ENCODE assay signal across 14 cellular contexts in genomic region chr4:25457053-25457715, GRCh38.
A peak's percentile ranks its signal among the peaks of the same experiment; 100 is the strongest.
DNase-seq lines count a peak whose midpoint lies in the region; ATAC-seq, FAIRE-seq and TF ChIP-seq lines count a peak whose summit lies in the region.
"Had no signal": no experiment of that assay in that cellular context is flagged by ENCODE, and none has a peak within 500 bp of the region (broad histone marks: within the 10 kb centered on the region; RNA-seq: fewer than 3 reads in every experiment).

No MANE protein-coding gene starts in this region.

- H3K4me1 Mint-ChIP-seq in MCF 10A (ENCODE audit: insufficient read depth, unreplicated experiment), result peaks cover 15% of the 10 kb centered on the region
- no peaks in the 10 kb centered on the region for H3K4me1 Mint-ChIP-seq in activated T-cell treated with anti-CD3 and anti-CD28 coated beads, Interleukin-2, amount 50 U/mL, for 24 hours (ENCODE audit: low read depth)
- H3K4me1 Mint-ChIP-seq: activated naive CD8-positive, alpha-beta T cell treated with anti-CD3 and anti-CD28 coated beads, Interleukin-2, amount 10 ng/mL, durations not matched to agents 7 days and 5 days had no signal

- POLR2A ChIA-PET in MCF 10A (lab: Yijun Ruan, JAX), result interaction anchor here (0.6 kb wide), 1 partner anchor 1156 kb away, joined by 3 read pairs; no protein-coding TSS in a partner anchor
- POLR2A ChIA-PET in RWPE1 (lab: Yijun Ruan, JAX; ENCODE audit: low non-redundant PET), result no interaction called here

- no peaks in the 10 kb centered on the region for H3K27me3 ChIP-seq in breast epithelium
- H3K27me3 ChIP-seq in pancreas, result no peaks in the 10 kb centered on the region
- H3K27me3 ChIP-seq: transverse colon had no signal

- no peak overlapping the region for H3K27ac ChIP-seq in breast epithelium
- H3K27ac ChIP-seq in RWPE1, result no peak overlapping the region
- no peak overlapping the region for H3K27ac ChIP-seq in pancreas
- H3K27ac ChIP-seq: transverse colon had no signal

- CTCF ChIA-PET in MCF 10A (lab: Yijun Ruan, JAX), result interaction anchor here (0.6 to 2.7 kb wide), 4 partner anchors 17 to 943 kb away, joined by 3 to 14 read pairs (median 8); no protein-coding TSS in a partner anchor
- CTCF ChIA-PET in RWPE1 (lab: Yijun Ruan, JAX), result no interaction called here

- H3K4me3 ChIP-seq in breast epithelium (no peak overlapping the region), fibroblast of villous mesenchyme (ENCODE audit: low read depth, low read length) (no peak overlapping the region), pancreas (no peak overlapping the region)
- H3K4me3 ChIP-seq: transverse colon had no signal

- no peaks in the 10 kb centered on the region for H3K4me1 ChIP-seq in breast epithelium
- no peaks in the 10 kb centered on the region for H3K4me1 ChIP-seq in pancreas
- H3K4me1 ChIP-seq: transverse colon had no signal

- FAIRE-seq in pancreas (lab: Jason Lieb, UNC), result no peak

- 73 to 76% methylated on average over 3 of the region's 3 CpGs for WGBS in pancreas, 2 donors

- peaks cover 10% of the 10 kb centered on the region for H3K9me3 Mint-ChIP-seq in MCF 10A (ENCODE audit: unreplicated experiment)
- H3K9me3 Mint-ChIP-seq in activated T-cell treated with anti-CD3 and anti-CD28 coated beads, Interleukin-2, amount 50 U/mL, for 24 hours, result no peaks in the 10 kb centered on the region
- H3K9me3 Mint-ChIP-seq: activated naive CD8-positive, alpha-beta T cell treated with anti-CD3 and anti-CD28 coated beads, Interleukin-2, amount 10 ng/mL, durations not matched to agents 7 days and 5 days had no signal

- H3K36me3 ChIP-seq in breast epithelium (no peaks in the 10 kb centered on the region), pancreas (no peaks in the 10 kb centered on the region)
- H3K36me3 ChIP-seq: transverse colon had no signal

- no peak for ATAC-seq in GM18909 (IDR thresholded peaks at IDR 0.05; ENCODE audit: poor library complexity, unreplicated experiment)
- no peak for ATAC-seq in pancreas
- ATAC-seq in HG02759 (IDR thresholded peaks at IDR 0.05; ENCODE audit: unreplicated experiment), result no peak
- ATAC-seq: left ventricle myocardium superior had no signal

- intact Hi-C loops in MCF 10A (cut with micrococcal nuclease), result no loop called here
- intact Hi-C loops in breast epithelium (cut with DNase I; ENCODE audit: low total_unique reads), result no loop called here
- intact Hi-C loops in pancreas (cut with DNase I), result no loop called here

- no peak for TF ChIP-seq POLR2A in breast epithelium (IDR thresholded peaks at IDR 0.05)

- TF ChIP-seq CTCF in MCF 10A (IDR thresholded peaks at IDR 0.05; ENCODE audit: unreplicated experiment), result no peak
- no peak for TF ChIP-seq CTCF in breast epithelium (IDR thresholded peaks at IDR 0.05)
- no peak for TF ChIP-seq CTCF in RWPE1 (conservative IDR thresholded peaks at IDR 0.05; ENCODE audit: low read depth)
- no peak for TF ChIP-seq CTCF in fibroblast of villous mesenchyme (IDR thresholded peaks at IDR 0.05; ENCODE audit: insufficient read depth, low read depth, low read length)
- no peak for TF ChIP-seq CTCF in pancreas (IDR thresholded peaks at IDR 0.05)

- no peaks in the 10 kb centered on the region for H3K9me3 ChIP-seq in breast epithelium
- no peaks in the 10 kb centered on the region for H3K9me3 ChIP-seq in pancreas
- H3K9me3 ChIP-seq: transverse colon had no signal

- H3K27ac Mint-ChIP-seq in MCF 10A (ENCODE audit: low read depth, unreplicated experiment), result no peak overlapping the region
- H3K27ac Mint-ChIP-seq in activated T-cell treated with anti-CD3 and anti-CD28 coated beads, Interleukin-2, amount 50 U/mL, for 24 hours, result no peak overlapping the region
- H3K27ac Mint-ChIP-seq: activated naive CD8-positive, alpha-beta T cell treated with anti-CD3 and anti-CD28 coated beads, Interleukin-2, amount 10 ng/mL, durations not matched to agents 7 days and 5 days had no signal

- BruUV-seq in MCF 10A (replicated peaks; lab: Mats Ljungman, UMichigan), result no TSS peak

- H3K4me3 Mint-ChIP-seq in MCF 10A (ENCODE audit: unreplicated experiment), result no peak overlapping the region
- H3K4me3 Mint-ChIP-seq in activated T-cell treated with anti-CD3 and anti-CD28 coated beads, Interleukin-2, amount 50 U/mL, for 24 hours, result no peak overlapping the region
- H3K4me3 Mint-ChIP-seq: activated naive CD8-positive, alpha-beta T cell treated with anti-CD3 and anti-CD28 coated beads, Interleukin-2, amount 10 ng/mL, durations not matched to agents 7 days and 5 days had no signal

- DNase-seq in MCF 10A (ENCODE audit: unreplicated experiment), result peak; percentile 70
- DNase-seq in breast epithelium (ENCODE audit: low spot score in 2 of 2), result no peak
- DNase-seq in RWPE1 (ENCODE audit: low spot score), result peak; percentile 38
- peak; percentile 81 for DNase-seq in fibroblast of villous mesenchyme (ENCODE audit: low read depth)
- DNase-seq in pancreas, result no peak
- DNase-seq in activated T-cell treated with anti-CD3 and anti-CD28 coated beads, Interleukin-2, amount 50 U/mL, for 24 hours, result no peak
- DNase-seq: activated naive CD8-positive, alpha-beta T cell treated with anti-CD3 and anti-CD28 coated beads, Interleukin-2, amount 10 ng/mL, durations not matched to agents 7 days and 5 days; AML-193; head of caudate nucleus; KG1; left ventricle myocardium superior; transverse colon had no signal

- no peaks in the 10 kb centered on the region for H3K27me3 Mint-ChIP-seq in MCF 10A (ENCODE audit: insufficient read depth, unreplicated experiment)
- no peaks in the 10 kb centered on the region for H3K27me3 Mint-ChIP-seq in activated T-cell treated with anti-CD3 and anti-CD28 coated beads, Interleukin-2, amount 50 U/mL, for 24 hours

- no peaks in the 10 kb centered on the region for H3K36me3 Mint-ChIP-seq in MCF 10A (ENCODE audit: insufficient read depth, unreplicated experiment)
- H3K36me3 Mint-ChIP-seq in activated T-cell treated with anti-CD3 and anti-CD28 coated beads, Interleukin-2, amount 50 U/mL, for 24 hours (ENCODE audit: low read depth), result no peaks in the 10 kb centered on the region
- H3K36me3 Mint-ChIP-seq: activated naive CD8-positive, alpha-beta T cell treated with anti-CD3 and anti-CD28 coated beads, Interleukin-2, amount 10 ng/mL, durations not matched to agents 7 days and 5 days had no signal

Comparison
In these comparisons a context has a peak if more than half of its experiments do, and no peak if none do; other contexts are left out.
1. DNase-seq: peak in MCF 10A (single experiment), RWPE1 (single experiment) and fibroblast of villous mesenchyme (single experiment); none in breast epithelium (0 of 2), pancreas (0 of 6) and activated T-cell treated with anti-CD3 and anti-CD28 coated beads, Interleukin-2, amount 50 U/mL, for 24 hours (single experiment).